18 cellular contexts compared by ENCODE assay signal in the genomic region with DNA sequence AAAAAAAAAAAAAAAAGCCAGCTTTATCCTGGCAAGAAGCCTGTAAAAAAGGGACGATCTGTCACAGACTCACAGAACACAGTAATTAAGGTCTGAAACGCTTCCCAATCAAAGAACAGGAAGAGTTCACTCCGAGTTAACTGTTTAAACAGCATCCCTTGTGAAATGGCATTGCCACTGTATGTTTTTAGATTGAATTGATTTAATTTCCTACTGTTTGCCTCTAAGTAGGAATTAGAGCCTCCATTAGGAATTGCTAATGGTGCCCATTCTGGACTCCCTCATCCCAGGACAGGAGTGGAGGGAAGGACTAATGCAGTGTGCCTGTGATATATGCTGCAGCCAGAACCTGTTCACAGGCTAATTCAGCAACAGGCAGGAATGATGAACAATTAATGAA.
"Had no signal": no experiment of that assay in that cellular context is flagged by ENCODE, and none has a peak within 500 bp of the region (broad histone marks: within the 10 kb centered on the region; RNA-seq: fewer than 3 reads in every experiment).

No MANE protein-coding gene starts in this region.

- H3K9me3 ChIP-seq: gastrocnemius medialis, testis had no signal

- ATAC-seq: activated CD8-positive, alpha-beta T cell treated with anti-CD3 and anti-CD28 coated beads for 36 hours; activated T-helper 17 cell treated with anti-CD3 and anti-CD28 coated beads, Interleukin-2, amount 50 U/mL, for 72 hours; esophagus mucosa; gastrocnemius medialis; left lobe of liver; natural killer cell treated with Interleukin-12 subunit alpha and Interleukin-12 subunit beta and Interleukin-15 and Interleukin-18, amount 100 ng/mL, for 72 hours; stimulated activated memory B cell treated with anti-CD40 and anti-IgM and Interleukin-4, amounts not matched to agents 10 μg/mL and 1 μg/mL and 100 μg/mL, for 72 hours had no signal

- H3K4me1 ChIP-seq: gastrocnemius medialis, spleen had no signal

- H3K4me3 ChIP-seq: gastrocnemius medialis, spleen, testis had no signal

- H3K27ac ChIP-seq: gastrocnemius medialis, spleen, testis had no signal

- H3K36me3 ChIP-seq: gastrocnemius medialis, spleen had no signal

- DNase-seq: activated CD4-positive, alpha-beta T cell treated with anti-CD3 and anti-CD28 coated beads, Interleukin-2, amount 10 ng/mL, durations not matched to agents 24 days and 14 days; activated CD4-positive, CD25-positive, alpha-beta regulatory T cell; activated CD8-positive, alpha-beta T cell treated with anti-CD3 and anti-CD28 coated beads for 36 hours; activated naive CD4-positive, alpha-beta T cell; activated naive CD8-positive, alpha-beta T cell treated with anti-CD3 and anti-CD28 coated beads for 36 hours; activated T-cell treated with anti-CD3 and anti-CD28 coated beads, Interleukin-2, amount 50 U/mL, for 1 hour; amniotic stem cell; effector CD8-positive, alpha-beta T cell; gastrocnemius medialis; head of caudate nucleus; spleen; stimulated activated CD4-positive, alpha-beta T cell treated with anti-CD3 and anti-CD28 coated beads, Interleukin-4, amount 100 ng/mL, for 4 hours; testis had no signal

- H3K27me3 ChIP-seq: gastrocnemius medialis, spleen, testis had no signal
